Comparison of ENCODE assay signal across 17 cellular contexts in the genomic region with DNA sequence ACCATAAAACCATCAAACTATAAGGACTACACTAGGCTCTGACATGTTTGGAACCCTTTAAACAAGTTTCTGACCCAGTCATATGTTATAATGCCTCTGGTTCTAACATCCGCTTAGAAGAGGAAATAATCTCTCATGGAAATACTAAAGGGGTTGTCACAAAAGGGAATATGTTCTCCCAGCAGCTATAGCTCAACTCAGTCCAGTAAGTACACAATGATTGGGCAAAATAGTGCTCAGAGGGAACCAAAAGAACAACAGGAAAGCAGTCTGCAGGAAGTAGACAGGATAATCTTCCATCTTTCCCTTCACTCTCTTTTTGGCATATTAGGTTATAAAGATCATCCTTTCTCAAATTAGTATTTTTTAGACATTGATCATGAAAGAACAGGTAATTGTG.
"Had no signal": no experiment of that assay in that cellular context is flagged by ENCODE, and none has a peak within 500 bp of the region (broad histone marks: within the 10 kb centered on the region; RNA-seq: fewer than 3 reads in every experiment).

No MANE protein-coding gene starts in this region.

- H3K27me3 Mint-ChIP-seq: memory B cell had no signal

- H3K27me3 ChIP-seq: gastrocnemius medialis, heart right ventricle, ovary had no signal

- H3K27ac Mint-ChIP-seq: memory B cell, mesothelial cell of epicardium, natural killer cell had no signal

- DNase-seq: effector CD4-positive, alpha-beta T cell; endodermal cell; gastrocnemius medialis; heart right ventricle; hypothalamus; kidney glomerular epithelial cell; natural killer cell; nucleus accumbens; ovary; right cardiac atrium; small intestine; stimulated activated CD4-positive, alpha-beta T cell treated with anti-CD3 and anti-CD28 coated beads, Interleukin-12 subunit alpha, Interleukin-12 subunit beta, amount 100 ng/mL, for 4 hours; stimulated activated naive CD4-positive, alpha-beta T cell treated with Interleukin-2 at 50 U/mL for 16 hours; trophoblast cell had no signal

- H3K9me3 Mint-ChIP-seq: endodermal cell, memory B cell, mesothelial cell of epicardium, natural killer cell, neural crest cell had no signal

- H3K4me3 ChIP-seq: gastrocnemius medialis, heart right ventricle, ovary had no signal

- H3K4me3 Mint-ChIP-seq: endodermal cell, memory B cell, mesothelial cell of epicardium, natural killer cell, neural crest cell had no signal

- H3K36me3 ChIP-seq: ovary had no signal

- H3K9me3 ChIP-seq: gastrocnemius medialis, heart right ventricle, ovary had no signal

- H3K27ac ChIP-seq: gastrocnemius medialis, ovary had no signal
